Comparison of ENCODE assay signal across 8 cellular contexts in the genomic region with DNA sequence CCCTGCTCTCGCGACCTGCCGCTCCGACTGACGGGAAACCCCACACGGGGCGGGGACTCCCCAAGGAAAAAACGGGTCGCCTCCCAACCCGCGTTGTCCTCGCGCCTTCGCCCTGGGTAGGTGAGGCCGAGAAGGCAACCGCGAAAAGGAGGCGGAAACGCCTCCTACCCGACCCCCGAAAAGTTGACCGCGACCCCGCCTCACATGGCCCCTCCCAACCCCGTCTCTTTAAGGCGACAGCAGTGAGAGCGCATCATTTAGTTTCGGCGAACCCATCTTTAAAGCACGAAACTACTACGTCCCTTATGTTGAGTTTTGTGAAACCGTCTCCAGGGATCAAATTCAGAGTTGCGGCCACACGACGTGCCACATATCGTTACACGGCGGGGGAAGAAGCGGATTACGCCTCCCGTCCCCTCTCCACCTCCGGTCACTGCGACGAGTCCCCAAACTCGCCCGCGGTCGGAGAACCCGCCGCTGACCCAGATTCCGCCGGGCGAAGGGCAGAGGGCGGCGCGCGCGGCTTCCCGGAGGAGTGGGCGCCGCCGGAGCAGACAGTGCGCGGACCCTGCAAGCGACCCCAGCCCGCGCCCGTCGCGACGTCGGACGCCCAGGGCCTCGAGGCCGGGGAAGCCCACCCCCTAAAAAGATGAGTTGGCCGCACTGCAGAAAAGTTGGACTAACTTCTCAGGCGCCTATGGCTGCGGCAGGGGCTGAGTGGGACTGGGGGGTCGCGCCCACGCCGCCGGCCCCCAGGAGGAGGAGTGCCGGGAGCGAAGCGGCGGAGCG. TPM values are rescaled to one million over a fixed set of nuclear protein-coding genes. Genes with fewer than 3 reads are reported as not detected.
A peak's percentile ranks its signal among the peaks of the same experiment; 100 is the strongest.
DNase-seq lines count a peak whose midpoint lies in the region; ATAC-seq and TF ChIP-seq lines count a peak whose summit lies in the region.

No MANE protein-coding gene starts in this region.

- peak overlapping the region; percentile 99 for H3K27ac ChIP-seq in BLaER1
- H3K27ac ChIP-seq in OCI-LY3 (ENCODE audit: low read length) = peak overlapping the region; percentile 92
- H3K27ac ChIP-seq in esophagus (ENCODE audit: low read depth in 2 of 2, low read length in 1 of 2) = peak overlapping the region; percentile 98
- peak overlapping the region; percentile 98 for H3K27ac ChIP-seq in muscle layer of duodenum (ENCODE audit: low read length)

- H3K9ac ChIP-seq in BLaER1 (peak overlapping the region; percentile 100), OCI-LY3 (ENCODE audit: low read length) (peak overlapping the region; percentile 99)

- H3K4me2 ChIP-seq in BLaER1 (peak overlapping the region; percentile 93), OCI-LY3 (ENCODE audit: low read length) (peak overlapping the region; percentile 88)

- peak; percentile 84 for DNase-seq in activated T-cell treated with anti-CD3 and anti-CD28 coated beads for 24 hours (ENCODE audit: low read depth)
- peak; percentile 80 to 89 for DNase-seq in stimulated activated CD8-positive, alpha-beta memory T cell treated with anti-CD3 and anti-CD28 coated beads, Interleukin-7, amount 100 ng/mL, for 4 hours (ENCODE audit: low read depth in 2 of 2)

- no peaks in the 10 kb centered on the region for H3K27me3 ChIP-seq in BLaER1
- no peaks in the 10 kb centered on the region for H3K27me3 ChIP-seq in OCI-LY3 (ENCODE audit: low read depth, low read length)
- H3K27me3 ChIP-seq in esophagus (ENCODE audit: control insufficient read depth in 1 of 2, insufficient read depth in 2 of 2, low read length in 2 of 2) = no peaks in the 10 kb centered on the region
- no peaks in the 10 kb centered on the region for H3K27me3 ChIP-seq in muscle layer of duodenum (ENCODE audit: low read depth, low read length)

- ATAC-seq in HG03442 (IDR thresholded peaks at IDR 0.05; ENCODE audit: unreplicated experiment) = peak; percentile 44

- no peak; the same call in 1 of the 2 replicates for TF ChIP-seq CTCF in OCI-LY3 (IDR thresholded peaks at IDR 0.05; ENCODE audit: low read depth, low read length)

- no peak overlapping the region for H2AFZ ChIP-seq in OCI-LY3 (ENCODE audit: low read depth, low read length)

- whole genome bisulfite sequencing in esophagus, 2 donors = 0% methylated on average over 78 to 88 of the region's 88 CpGs

- peak; percentile 95 for TF ChIP-seq POLR2A in GM19099 (IDR thresholded peaks at IDR 0.05; ENCODE audit: extremely low read depth, insufficient read length, low read depth)

- H3K4me3 ChIP-seq in BLaER1 (peak overlapping the region; percentile 98), OCI-LY3 (ENCODE audit: low read length) (peak overlapping the region; percentile 90), esophagus (ENCODE audit: low read depth in 1 of 2, low read length in 2 of 2) (peak overlapping the region; percentile 85 to 89), muscle layer of duodenum (ENCODE audit: low read depth in 1 of 2, low read length in 2 of 2) (peak overlapping the region; percentile 93 to 98)

- H4K20me1 ChIP-seq in BLaER1 (peaks cover 5% of the 10 kb centered on the region; the same call in 1 of the 2 replicates), OCI-LY3 (ENCODE audit: insufficient read depth, low read length) (peaks cover 13% of the 10 kb centered on the region)

- H3K4me1 ChIP-seq in BLaER1 (peaks cover 29% of the 10 kb centered on the region), OCI-LY3 (ENCODE audit: low read length) (peaks cover 21% of the 10 kb centered on the region), esophagus (ENCODE audit: control insufficient read depth in 2 of 2, insufficient read depth in 2 of 2, low read length in 1 of 2) (no peaks in the 10 kb centered on the region), muscle layer of duodenum (ENCODE audit: control insufficient read depth in 1 of 2, insufficient read depth in 2 of 2, low read length in 2 of 2) (peaks cover 0 to 6% of the 10 kb centered on the region in 2 donors)

- peaks cover 68% of the 10 kb centered on the region for H3K79me2 ChIP-seq in OCI-LY3 (ENCODE audit: low read length)

- H3K9me3 ChIP-seq in BLaER1 (no peaks in the 10 kb centered on the region), OCI-LY3 (ENCODE audit: insufficient read depth, low read length) (no peaks in the 10 kb centered on the region), esophagus (ENCODE audit: control insufficient read depth in 2 of 2, insufficient read depth in 1 of 2, low read depth in 1 of 2, low read length in 1 of 2) (no peaks in the 10 kb centered on the region), muscle layer of duodenum (ENCODE audit: control insufficient read depth in 1 of 2, low read length in 2 of 2) (no peaks in the 10 kb centered on the region)

- H3K36me3 ChIP-seq in BLaER1 (peaks cover 19% of the 10 kb centered on the region), OCI-LY3 (replicated peaks; ENCODE audit: low read depth, low read length) (peaks cover 16% of the 10 kb centered on the region), esophagus (ENCODE audit: control insufficient read depth in 2 of 2, insufficient read depth in 2 of 2, low read length in 1 of 2) (no peaks in the 10 kb centered on the region), muscle layer of duodenum (ENCODE audit: control insufficient read depth in 1 of 2, insufficient read depth in 2 of 2, low read length in 2 of 2) (no peaks in the 10 kb centered on the region)

RNA-seq across cellular contexts. Expression of a gene that starts 1.1 kb away (rescaled TPM):
- polyA plus RNA-seq in esophagus = 10 to 100 TPM; 14.5 to 16.9 TPM

RNA-seq across cellular contexts. Expression of a gene that starts 22.7 kb away (rescaled TPM):
- polyA plus RNA-seq in esophagus = under 1 TPM; 0.06 to 0.22 TPM

RNA-seq across cellular contexts. Expression of a gene that starts 34.0 kb away (rescaled TPM):
- polyA plus RNA-seq in esophagus = 100 to 1,000 TPM in 1 of 2 donors, 10 to 100 TPM in 1; 94.3 to 116 TPM

RNA-seq across cellular contexts. Expression of a gene that starts 37.7 kb away (rescaled TPM):
- polyA plus RNA-seq in esophagus = 1 to 10 TPM; 5.9 to 8.1 TPM

RNA-seq across cellular contexts. Expression of a gene that starts 47.5 kb away (rescaled TPM):
- 1 to 10 TPM; 4.9 to 7.3 TPM for polyA plus RNA-seq in esophagus

Comparison
In these comparisons a context has a peak if more than half of its experiments do, and no peak if none do; other contexts are left out.
1. Peak in every context shown above with its lines: DNase-seq, ATAC-seq, H3K4me3 ChIP-seq and H3K27ac ChIP-seq.